ENCODE assay signal across 17 cellular contexts in the genomic region with DNA sequence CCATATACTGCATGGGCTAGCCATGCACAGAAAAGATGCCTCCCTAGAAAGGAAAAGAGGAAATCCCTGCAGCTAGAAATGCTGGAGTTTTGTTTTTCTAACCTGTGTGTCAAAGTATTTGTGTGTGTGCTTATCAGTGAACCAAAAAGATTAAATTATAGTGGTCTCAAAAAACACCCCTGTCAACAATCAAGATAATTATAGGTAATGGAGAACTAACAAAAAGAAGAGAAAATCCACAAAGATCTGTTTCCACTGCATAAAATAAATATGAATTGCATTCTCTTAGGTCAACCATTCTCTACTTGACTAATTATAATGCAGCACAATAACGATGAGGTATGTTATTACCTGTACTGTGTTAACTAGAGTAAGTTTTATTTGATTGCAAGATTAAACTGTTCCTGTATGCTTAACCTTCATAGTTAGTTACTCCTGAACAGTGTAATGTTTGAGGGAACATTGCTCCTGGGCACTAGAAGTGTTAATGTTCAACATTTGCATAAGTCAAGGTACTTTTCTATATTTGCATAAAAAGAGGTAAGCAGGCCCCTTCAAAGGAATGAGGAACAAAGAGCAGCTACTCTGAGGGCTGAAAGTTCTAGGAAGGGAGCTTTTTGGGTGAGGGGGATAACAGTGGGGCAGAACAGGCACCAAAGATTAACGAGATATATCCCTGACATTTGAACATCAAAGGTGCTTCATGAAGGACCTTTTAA.
A peak's percentile ranks its signal among the peaks of the same experiment; 100 is the strongest.
DNase-seq lines count a peak whose midpoint lies in the region; ATAC-seq and TF ChIP-seq lines count a peak whose summit lies in the region.
"Had no signal": no experiment of that assay in that cellular context is flagged by ENCODE, and none has a peak within 500 bp of the region (broad histone marks: within the 10 kb centered on the region; RNA-seq: fewer than 3 reads in every experiment).

No MANE protein-coding gene starts in this region.

- DNase-seq in GM13977 (ENCODE audit: low spot score) (peak; percentile 53), H7 (peak; percentile 54), Karpas-422 (peak; percentile 47), glutamatergic neuron (no peak), nephron progenitor cell (no peak), osteocyte (ENCODE audit: extremely low spot score, unreplicated experiment) (no peak)
- DNase-seq in stimulated activated CD4-positive, alpha-beta T cell treated with anti-CD3 and anti-CD28 coated beads, Interleukin-12 subunit alpha, Interleukin-12 subunit beta, amount 100 ng/mL, for 4 hours = no peak
- DNase-seq: amygdala, dorsolateral prefrontal cortex, foreskin keratinocyte, IMR-90, NCI-H2107, small intestine had no signal

- H3K79me2 ChIP-seq in Karpas-422 (ENCODE audit: low read length) = no peaks in the 10 kb centered on the region

- H3K27me3 ChIP-seq in H7 (ENCODE audit: control insufficient read depth, insufficient read depth, low read length) = no peaks in the 10 kb centered on the region
- H3K27me3 ChIP-seq in Karpas-422 (ENCODE audit: low read length) = no peaks in the 10 kb centered on the region
- H3K27me3 ChIP-seq: dorsolateral prefrontal cortex, foreskin keratinocyte, vagina had no signal

- H3K27ac ChIP-seq in Karpas-422 (ENCODE audit: low read length) = no peak overlapping the region
- H3K27ac ChIP-seq: dorsolateral prefrontal cortex, foreskin keratinocyte, vagina, VCaP had no signal

- no peaks in the 10 kb centered on the region for H3K9me3 ChIP-seq in Karpas-422 (ENCODE audit: low read length)
- H3K9me3 ChIP-seq: vagina had no signal

- no peaks in the 10 kb centered on the region for H3K36me3 Mint-ChIP-seq in glutamatergic neuron (ENCODE audit: unreplicated experiment)
- no peaks in the 10 kb centered on the region for H3K36me3 Mint-ChIP-seq in nephron progenitor cell (ENCODE audit: low read depth)
- H3K36me3 Mint-ChIP-seq in osteocyte (ENCODE audit: unreplicated experiment) = peaks cover 2% of the 10 kb centered on the region

- H4K20me1 ChIP-seq in Karpas-422 (ENCODE audit: insufficient read depth, low read depth, low read length) = no peaks in the 10 kb centered on the region

- peaks cover 10% of the 10 kb centered on the region for H3K4me1 ChIP-seq in Karpas-422 (ENCODE audit: low read length)
- H3K4me1 ChIP-seq: foreskin keratinocyte, vagina had no signal

- H2AFZ ChIP-seq in Karpas-422 (ENCODE audit: low read length) = no peak overlapping the region

- in situ Hi-C loops in GM13977 (cut with MboI; ENCODE audit: low pct_unique_long_range_greater_than_20kb, low sequenced_read_pairs, unreplicated experiment) = no loop called here

- H3K4me3 ChIP-seq in H7 (ENCODE audit: insufficient read depth, low read depth, low read length) (no peak overlapping the region), Karpas-422 (ENCODE audit: low read length) (no peak overlapping the region)
- H3K4me3 ChIP-seq: dorsolateral prefrontal cortex, vagina had no signal

- H3K4me3 Mint-ChIP-seq in glutamatergic neuron (ENCODE audit: unreplicated experiment) = no peak overlapping the region
- H3K4me3 Mint-ChIP-seq in nephron progenitor cell = no peak overlapping the region
- no peak overlapping the region for H3K4me3 Mint-ChIP-seq in osteocyte (ENCODE audit: unreplicated experiment)
- H3K4me3 Mint-ChIP-seq: nephron had no signal

- no peak overlapping the region for H3K9ac ChIP-seq in Karpas-422 (ENCODE audit: low read length)

- H3K36me3 ChIP-seq in H7 (replicated peaks; ENCODE audit: control insufficient read depth, insufficient read depth, low read length) = no peaks in the 10 kb centered on the region
- H3K36me3 ChIP-seq in Karpas-422 (ENCODE audit: insufficient read depth, low read length) = no peaks in the 10 kb centered on the region
- H3K36me3 ChIP-seq: vagina had no signal

- peaks cover 2% of the 10 kb centered on the region for H3K9me3 Mint-ChIP-seq in glutamatergic neuron (ENCODE audit: unreplicated experiment)
- peaks cover 6% of the 10 kb centered on the region for H3K9me3 Mint-ChIP-seq in nephron progenitor cell
- H3K9me3 Mint-ChIP-seq in osteocyte (ENCODE audit: unreplicated experiment) = peaks cover 9% of the 10 kb centered on the region

- no peak for ATAC-seq in HG03097 (IDR thresholded peaks at IDR 0.05; ENCODE audit: low FRiP score, unreplicated experiment)
- ATAC-seq: foreskin keratinocyte had no signal

- H3K27me3 Mint-ChIP-seq in glutamatergic neuron (ENCODE audit: unreplicated experiment) (no peaks in the 10 kb centered on the region), nephron progenitor cell (ENCODE audit: low read depth, poor library complexity) (peaks cover 4% of the 10 kb centered on the region), osteocyte (ENCODE audit: unreplicated experiment) (no peaks in the 10 kb centered on the region)

- no peak for TF ChIP-seq CTCF in GM13977 (IDR thresholded peaks at IDR 0.05; ENCODE audit: extremely low read depth, insufficient read depth, missing control alignments)
- TF ChIP-seq CTCF in glutamatergic neuron (IDR thresholded peaks at IDR 0.05; ENCODE audit: partially characterized antibody, unreplicated experiment) = no peak
- TF ChIP-seq CTCF in nephron progenitor cell (IDR thresholded peaks at IDR 0.05) = no peak
- no peak for TF ChIP-seq CTCF in osteocyte (IDR thresholded peaks at IDR 0.05)

- no peaks in the 10 kb centered on the region for H3K9me2 ChIP-seq in Karpas-422 (replicated peaks; ENCODE audit: insufficient read depth, low read length)

- peak overlapping the region; percentile 23 for H3K4me2 ChIP-seq in Karpas-422 (ENCODE audit: low read depth, low read length, poor library complexity, severe bottlenecking)

- no peaks in the 10 kb centered on the region for H3K4me1 Mint-ChIP-seq in glutamatergic neuron (ENCODE audit: low read depth, unreplicated experiment)
- H3K4me1 Mint-ChIP-seq in nephron progenitor cell = peaks cover 16% of the 10 kb centered on the region
- H3K4me1 Mint-ChIP-seq in osteocyte (ENCODE audit: unreplicated experiment) = peaks cover 4% of the 10 kb centered on the region

- H3K27ac Mint-ChIP-seq in glutamatergic neuron (ENCODE audit: unreplicated experiment) (peak overlapping the region; percentile 18), nephron progenitor cell (no peak overlapping the region), osteocyte (ENCODE audit: unreplicated experiment) (no peak overlapping the region)

Comparison
In these comparisons a context has a peak if more than half of its experiments do, and no peak if none do; other contexts are left out.
1. DNase-seq: peak in GM13977 (single experiment), H7 (single experiment) and Karpas-422 (single experiment); none in glutamatergic neuron (single experiment), nephron progenitor cell (single experiment), osteocyte (single experiment) and stimulated activated CD4-positive, alpha-beta T cell treated with anti-CD3 and anti-CD28 coated beads, Interleukin-12 subunit alpha, Interleukin-12 subunit beta, amount 100 ng/mL, for 4 hours (single experiment).